ENCODE assay signal across 8 cellular contexts in the genomic region with DNA sequence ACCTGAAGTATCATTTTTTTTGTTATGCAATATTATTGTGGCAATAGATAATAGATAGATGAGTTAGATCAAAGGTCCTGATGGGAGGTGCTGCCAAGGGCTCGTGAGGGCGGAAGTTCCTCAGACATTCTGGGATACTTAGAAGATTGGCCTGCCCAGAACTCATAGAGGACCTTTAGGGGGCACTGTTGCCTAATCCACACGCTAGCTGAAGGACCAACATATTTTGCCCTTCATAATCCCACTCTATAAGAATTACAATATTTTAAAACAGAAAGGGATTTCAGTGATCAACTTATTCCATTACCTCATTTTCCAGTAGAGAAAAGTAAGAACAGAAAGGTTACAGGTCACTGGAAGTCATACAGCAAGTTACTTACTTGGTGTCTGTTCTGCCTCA. TPM values are rescaled to one million over a fixed set of nuclear protein-coding genes. Genes with fewer than 3 reads are reported as not detected.
DNase-seq lines count a peak whose midpoint lies in the region; ATAC-seq, FAIRE-seq and TF ChIP-seq lines count a peak whose summit lies in the region.

No MANE protein-coding gene starts in this region.

- H3K9me3 Mint-ChIP-seq in natural killer cell: no peaks in the 10 kb centered on the region

- DNase-seq in AG09319 (ENCODE audit: extremely low read depth, low read depth): no peak
- DNase-seq in GM12891 (ENCODE audit: insufficient read length, low spot score): no peak
- peak; percentile 51 for DNase-seq in NOMO-1 treated with DMSO at 0.1 percent for 48 hours (lab: John Stamatoyannopoulos, UW; ENCODE audit: unreplicated experiment)
- peak; percentile 2 for DNase-seq in effector CD4-positive, alpha-beta T cell
- DNase-seq in natural killer cell: no peak
- DNase-seq in HPDE6-E6E7 (ENCODE audit: extremely low spot score): no peak

- no peak for TF ChIP-seq POLR2A in GM12891 (IDR thresholded peaks at IDR 0.05; ENCODE audit: low read depth, low read length)

- TF ChIP-seq CTCF in AG09319 (IDR thresholded peaks at IDR 0.05; ENCODE audit: low read depth, low read length) (peak; percentile 32), natural killer cell (IDR thresholded peaks at IDR 0.05) (peak; percentile 49)

- no peaks in the 10 kb centered on the region for H3K36me3 Mint-ChIP-seq in natural killer cell

- no peak overlapping the region for H3K27ac Mint-ChIP-seq in natural killer cell

- no peak for FAIRE-seq in GM12891 (lab: Jason Lieb, UNC)

- peaks cover 11 to 43% of the 10 kb centered on the region in 2 donors for H3K27me3 Mint-ChIP-seq in natural killer cell (ENCODE audit: low read depth in 2 of 2)

- H3K4me3 Mint-ChIP-seq in natural killer cell: no peak overlapping the region

- intact Hi-C loops in natural killer cell (cut with micrococcal nuclease): loop anchor here (1.0 to 2.0 kb wide), 2 partner anchors 100 to 191 kb away; no protein-coding TSS in a partner anchor

- H3K4me1 Mint-ChIP-seq in natural killer cell: no peaks in the 10 kb centered on the region

- ATAC-seq in HG02763 (IDR thresholded peaks at IDR 0.05; ENCODE audit: unreplicated experiment) (peak; percentile 63), natural killer cell (peak in 2 of 3 donors; percentile 31 to 78), HG02588 (IDR thresholded peaks at IDR 0.05; ENCODE audit: unreplicated experiment) (no peak)

TF ChIP-seq in GM12891, 5 proteins besides CTCF, POLR2A, EP300 and RAD21:
- TF ChIP-seq SPI1 (IDR thresholded peaks at IDR 0.05; ENCODE audit: low read depth, low read length) (0 out of 2 replicates have a peak, but pooled peaks have one; percentile 9), POLR2AphosphoS5 (IDR thresholded peaks at IDR 0.05; ENCODE audit: low read depth, low read length) (no peak), PAX5 (IDR thresholded peaks at IDR 0.05; ENCODE audit: insufficient read depth, low read length, severe bottlenecking) (no peak)

RNA-seq across cellular contexts. Expression of a gene that starts 22.9 kb away (rescaled TPM):
- polyA plus RNA-seq in GM12891 (2012; ENCODE audit: low read depth, missing spikeins): not detected
- not detected for total RNA-seq in natural killer cell

Comparison
In these comparisons a context has a peak if more than half of its experiments do, and no peak if none do; other contexts are left out.
1. DNase-seq: peak in NOMO-1 treated with DMSO at 0.1 percent for 48 hours (single experiment) and effector CD4-positive, alpha-beta T cell (single experiment); none in AG09319 (single experiment), GM12891 (single experiment), natural killer cell (single experiment) and HPDE6-E6E7 (single experiment).